Comparison of ENCODE assay signal across 20 cellular contexts in genomic region chr14:93732524-93732923, GRCh38. TPM values are rescaled to one million over a fixed set of nuclear protein-coding genes. Genes with fewer than 3 reads are reported as not detected.
A peak's percentile ranks its signal among the peaks of the same experiment; 100 is the strongest.
DNase-seq lines count a peak whose midpoint lies in the region; ATAC-seq and TF ChIP-seq lines count a peak whose summit lies in the region.
"Had no signal": no experiment of that assay in that cellular context is flagged by ENCODE, and none has a peak within 500 bp of the region (broad histone marks: within the 10 kb centered on the region; RNA-seq: fewer than 3 reads in every experiment).

No MANE protein-coding gene starts in this region.

- H3K9me3 ChIP-seq in neuronal stem cell (replicated peaks in 1 of 2; ENCODE audit: control insufficient read depth in 2 of 2, insufficient read depth in 1 of 2, low read depth in 1 of 2, low read length in 2 of 2) = no peaks in the 10 kb centered on the region
- H3K9me3 ChIP-seq in thyroid gland = no peaks in the 10 kb centered on the region
- no peaks in the 10 kb centered on the region for H3K9me3 ChIP-seq in hepatocyte (ENCODE audit: low read depth)
- H3K9me3 ChIP-seq: A549, Peyer's patch had no signal

- no peak for ATAC-seq in HG03097 (IDR thresholded peaks at IDR 0.05; ENCODE audit: low FRiP score, unreplicated experiment)
- ATAC-seq: A549, K562 had no signal

- H3K4me3 ChIP-seq in H7 (ENCODE audit: insufficient read depth, low read depth, low read length) (no peak overlapping the region), neuronal stem cell (ENCODE audit: low read length in 2 of 2) (no peak overlapping the region), thyroid gland (replicated peaks in 1 of 3) (no peak overlapping the region), hepatocyte (no peak overlapping the region)
- H3K4me3 ChIP-seq: A549, K562, Peyer's patch, SK-N-MC had no signal

- no peaks in the 10 kb centered on the region for H3K27me3 ChIP-seq in H7 (ENCODE audit: control insufficient read depth, insufficient read depth, low read length)
- no peaks in the 10 kb centered on the region for H3K27me3 ChIP-seq in neuronal stem cell (ENCODE audit: control insufficient read depth in 3 of 3, insufficient read depth in 3 of 3, low read depth in 1 of 3, low read length in 3 of 3)
- no peaks in the 10 kb centered on the region for H3K27me3 ChIP-seq in thyroid gland
- H3K27me3 ChIP-seq in hepatocyte = no peaks in the 10 kb centered on the region
- H3K27me3 ChIP-seq: Peyer's patch had no signal

- H3K27ac ChIP-seq in neuronal stem cell (replicated peaks; ENCODE audit: low read length) (no peak overlapping the region), thyroid gland (no peak overlapping the region), hepatocyte (no peak overlapping the region)
- H3K27ac ChIP-seq: A549, Peyer's patch, SK-N-MC had no signal

- H2AFZ ChIP-seq in neuronal stem cell (ENCODE audit: low read length) (no peak overlapping the region), hepatocyte (no peak overlapping the region)

- peak overlapping the region; percentile 86 for H3K18ac ChIP-seq in neuronal stem cell (ENCODE audit: low read length)

- H4K91ac ChIP-seq in neuronal stem cell (ENCODE audit: low read depth, low read length, poor library complexity) = no peak overlapping the region

- H3K9me2 ChIP-seq in hepatocyte (replicated peaks; ENCODE audit: insufficient read depth) = no peaks in the 10 kb centered on the region

- TF ChIP-seq CTCF in thyroid gland (IDR thresholded peaks at IDR 0.05) = no peak
- no peak for TF ChIP-seq CTCF in hepatocyte (IDR thresholded peaks at IDR 0.05; ENCODE audit: poor library complexity)

- no peak overlapping the region for H2BK120ac ChIP-seq in neuronal stem cell (ENCODE audit: low read depth, low read length)

- peak overlapping the region; percentile 85 for H2AK5ac ChIP-seq in neuronal stem cell (ENCODE audit: low read depth, low read length)

- H4K20me1 ChIP-seq in hepatocyte (ENCODE audit: insufficient read depth, poor library complexity, severe bottlenecking) = no peaks in the 10 kb centered on the region

- DNase-seq in H7 (peak; percentile 63), RPMI8226 (peak; percentile 69), neuronal stem cell (ENCODE audit: low spot score) (no peak), thyroid gland (peak; percentile 57), DMS153 (lab: John Stamatoyannopoulos, UW) (no peak), hepatocyte (ENCODE audit: low spot score) (no peak)
- DNase-seq: CD4-positive, alpha-beta memory T cell; COR-L47; Kasumi-1; NCI-H1105 treated with DMSO at 0.1 percent for 48 hours; NCI-H446 treated with DMSO at 0.1 percent for 48 hours; NCI-H526; OCI-M1; SIG-M5 had no signal

- no peak overlapping the region for H4K8ac ChIP-seq in neuronal stem cell (ENCODE audit: low read depth, low read length)

- H3K4ac ChIP-seq in neuronal stem cell (ENCODE audit: low read length) = no peak overlapping the region

- no peak overlapping the region for H2BK5ac ChIP-seq in neuronal stem cell (ENCODE audit: low read length)

- H2BK15ac ChIP-seq in neuronal stem cell (ENCODE audit: low read length) = no peak overlapping the region

- no peak overlapping the region for H3K14ac ChIP-seq in neuronal stem cell (ENCODE audit: low read length)

- peak overlapping the region; percentile 34 for H3K23ac ChIP-seq in neuronal stem cell (ENCODE audit: low read depth, low read length, poor library complexity)

- peaks cover 1% of the 10 kb centered on the region for H3K79me1 ChIP-seq in neuronal stem cell (ENCODE audit: low read depth, low read length)

- no peak overlapping the region for H3K4me2 ChIP-seq in neuronal stem cell (ENCODE audit: insufficient read depth, low read length, poor library complexity, severe bottlenecking)
- H3K4me2 ChIP-seq in hepatocyte = no peak overlapping the region
- H3K4me2 ChIP-seq: A549 had no signal

- intact Hi-C loops in thyroid gland (cut with DNase I) = no loop called here

- no CpG with 5 or more reads among the region's 10 CpGs for WGBS in neuronal stem cell (ENCODE audit: extremely low coverage in 2 of 2, insufficient read length in 2 of 2, insufficient replicate concordance in 1 of 2), 2 donors
- WGBS in thyroid gland, 2 donors = 49 to 67% methylated on average over 7 to 10 of the region's 10 CpGs
- WGBS in hepatocyte (ENCODE audit: low lambda C conversion rate, missing lambda C conversion rate) = 96% methylated on average over 10 of the region's 10 CpGs

- H3K79me2 ChIP-seq in hepatocyte = no peaks in the 10 kb centered on the region

- no peak overlapping the region for H3K9ac ChIP-seq in neuronal stem cell (ENCODE audit: low read depth, low read length, poor library complexity)

- no peaks in the 10 kb centered on the region for H3K36me3 ChIP-seq in H7 (replicated peaks; ENCODE audit: control insufficient read depth, insufficient read depth, low read length)
- H3K36me3 ChIP-seq in neuronal stem cell (replicated peaks in 1 of 2; ENCODE audit: control insufficient read depth in 2 of 2, insufficient read depth in 2 of 2, low read length in 2 of 2) = no peaks in the 10 kb centered on the region
- no peaks in the 10 kb centered on the region for H3K36me3 ChIP-seq in thyroid gland
- no peaks in the 10 kb centered on the region for H3K36me3 ChIP-seq in hepatocyte (replicated peaks; ENCODE audit: insufficient read depth, low read depth)
- H3K36me3 ChIP-seq: Peyer's patch had no signal

- TF ChIP-seq POLR2A in thyroid gland (IDR thresholded peaks at IDR 0.05) = no peak

- H2BK12ac ChIP-seq in neuronal stem cell (ENCODE audit: low read length) = no peak overlapping the region

- H3K4me1 ChIP-seq in neuronal stem cell (ENCODE audit: control insufficient read depth in 2 of 2, insufficient read depth in 1 of 2, low read depth in 1 of 2, low read length in 2 of 2) (peaks cover 0 to under 1% of the 10 kb centered on the region in 2 donors), thyroid gland (peaks cover 0 to 16% of the 10 kb centered on the region in 2 donors), hepatocyte (ENCODE audit: insufficient read depth) (no peaks in the 10 kb centered on the region)
- H3K4me1 ChIP-seq: A549, Peyer's patch had no signal

RNA-seq across cellular contexts. Expression of gene PRIMA1, which starts 55.8 kb away (rescaled TPM):
- total RNA-seq in H7 (2014; rRNA removed; shearing (Covaris generic)) = 1.4 and 1.6 TPM in 2 replicates
- 4.4 TPM for polyA plus RNA-seq in neuronal stem cell (2013, experiment 1 of 2)
- polyA plus RNA-seq in neuronal stem cell (2013, experiment 2 of 2) = 4.2 TPM
- total RNA-seq in thyroid gland = under 1 TPM; 0.33 to 0.88 (median 0.64) TPM
- total RNA-seq in hepatocyte = 1.5 and 2.0 TPM in 2 replicates
- 1.2 and 1.9 TPM in 2 replicates for polyA plus RNA-seq in hepatocyte
- total RNA-seq: CD4-positive, alpha-beta memory T cell; K562; M059J had no signal
- polyA plus RNA-seq: CD4-positive, alpha-beta memory T cell; K562 had no signal

Comparison
In these comparisons a context has a peak if more than half of its experiments do, and no peak if none do; other contexts are left out.
1. DNase-seq: peak in H7 (single experiment), RPMI8226 (single experiment) and thyroid gland (2 of 2); none in neuronal stem cell (single experiment), DMS153 (single experiment) and hepatocyte (single experiment).